ENCODE assay signal across 13 cellular contexts in genomic region chr1:215583185-215583692, GRCh38. TPM values are rescaled to one million over a fixed set of nuclear protein-coding genes. Genes with fewer than 3 reads are reported as not detected.
A peak's percentile ranks its signal among the peaks of the same experiment; 100 is the strongest.
DNase-seq lines count a peak whose midpoint lies in the region; ATAC-seq and TF ChIP-seq lines count a peak whose summit lies in the region.
"Had no signal": no experiment of that assay in that cellular context is flagged by ENCODE, and none has a peak within 500 bp of the region (broad histone marks: within the 10 kb centered on the region; RNA-seq: fewer than 3 reads in every experiment).

No MANE protein-coding gene starts in this region.

- no peak overlapping the region for H2BK5ac ChIP-seq in H9 (ENCODE audit: insufficient read length, low read length)

- H2AK5ac ChIP-seq in H9 (ENCODE audit: insufficient read length, low read length), result no peak overlapping the region

- H3K4me3 Mint-ChIP-seq in H9, result no peak overlapping the region
- H3K4me3 Mint-ChIP-seq in naive thymus-derived CD4-positive, alpha-beta T cell, result no peak overlapping the region
- H3K4me3 Mint-ChIP-seq: activated naive CD8-positive, alpha-beta T cell treated with anti-CD3 and anti-CD28 coated beads, Interleukin-2, amount 50 U/mL, for 24 hours had no signal

- peak overlapping the region in 2 of 3 experiments; percentile 89 to 91; a peak in 4 of 7 replicates for H3K27ac Mint-ChIP-seq in H9
- no peak overlapping the region for H3K27ac Mint-ChIP-seq in naive thymus-derived CD4-positive, alpha-beta T cell
- H3K27ac Mint-ChIP-seq: activated naive CD8-positive, alpha-beta T cell treated with anti-CD3 and anti-CD28 coated beads, Interleukin-2, amount 50 U/mL, for 24 hours had no signal

- intact Hi-C loops in stomach (cut with DNase I; ENCODE audit: low total_unique reads), result no loop called here
- intact Hi-C loops in naive thymus-derived CD4-positive, alpha-beta T cell (cut with micrococcal nuclease), result no loop called here

- no peak overlapping the region for H3T11ph ChIP-seq in H9 (ENCODE audit: low read length)

- no peak overlapping the region for H3K4ac ChIP-seq in H9 (ENCODE audit: low read depth, low read length)

- H3K79me2 ChIP-seq in H9 (ENCODE audit: insufficient read depth, low read length), result no peaks in the 10 kb centered on the region
- peaks cover under 1% of the 10 kb centered on the region for H3K79me2 ChIP-seq in hepatocyte

- H3K9me3 ChIP-seq in H9 (ENCODE audit: control insufficient read depth, low read depth, low read length) (no peaks in the 10 kb centered on the region), RWPE2 (ENCODE audit: severe bottlenecking) (no peaks in the 10 kb centered on the region), hepatocyte (ENCODE audit: low read depth) (no peaks in the 10 kb centered on the region), stomach (no peaks in the 10 kb centered on the region)
- no peaks in the 10 kb centered on the region for H3K9me3 ChIP-seq in naive thymus-derived CD4-positive, alpha-beta T cell (ENCODE audit: control insufficient read depth in 2 of 3, low read length in 3 of 3)

- peaks cover 9% of the 10 kb centered on the region in 2 experiments for H3K4me1 Mint-ChIP-seq in H9
- H3K4me1 Mint-ChIP-seq in naive thymus-derived CD4-positive, alpha-beta T cell, result no peaks in the 10 kb centered on the region
- H3K4me1 Mint-ChIP-seq: activated naive CD8-positive, alpha-beta T cell treated with anti-CD3 and anti-CD28 coated beads, Interleukin-2, amount 50 U/mL, for 24 hours had no signal

- H2BK120ac ChIP-seq in H9 (ENCODE audit: low read depth, low read length, poor library complexity, severe bottlenecking), result no peak overlapping the region

- CTCF ChIA-PET in naive thymus-derived CD4-positive, alpha-beta T cell (lab: Charles Lee), result no interaction called here

- no peak overlapping the region for H2BK12ac ChIP-seq in H9 (ENCODE audit: insufficient read length, low read depth, low read length)

- no peak overlapping the region for H2BK20ac ChIP-seq in H9 (ENCODE audit: low read depth, low read length, poor library complexity, severe bottlenecking)

- H2BK15ac ChIP-seq in H9 (ENCODE audit: low read depth, low read length), result no peak overlapping the region

- no peak overlapping the region for H4K5ac ChIP-seq in H9 (ENCODE audit: insufficient read length, low read depth, low read length)

- ATAC-seq in RWPE2 (ENCODE audit: low read depth), result peak; percentile 96
- ATAC-seq in naive thymus-derived CD4-positive, alpha-beta T cell, result no peak
- ATAC-seq: activated naive CD8-positive, alpha-beta T cell treated with anti-CD3 and anti-CD28 coated beads, Interleukin-2, amount 50 U/mL, for 24 hours had no signal

- H3K9me3 Mint-ChIP-seq in H9, result peaks cover 10 to 12% of the 10 kb centered on the region in 2 experiments
- peaks cover 0 to 21% (median 5%) of the 10 kb centered on the region in 11 donors for H3K9me3 Mint-ChIP-seq in naive thymus-derived CD4-positive, alpha-beta T cell

- no peak overlapping the region for H3K9ac ChIP-seq in H9 (ENCODE audit: extremely low read depth, insufficient read length, low read length)

- H3K23ac ChIP-seq in H9 (ENCODE audit: insufficient read length, low read depth, low read length), result no peak overlapping the region

- WGBS in H9 (ENCODE audit: extremely low coverage, insufficient read length, low lambda C conversion rate), result no CpG with 5 or more reads among the region's 5 CpGs
- WGBS in hepatocyte (ENCODE audit: low lambda C conversion rate, missing lambda C conversion rate), result 72% methylated on average over 5 of the region's 5 CpGs
- 39 to 69% (median 48%) methylated on average over 5 of the region's 5 CpGs for WGBS in stomach, 5 donors

- no peak overlapping the region for H3K14ac ChIP-seq in H9 (ENCODE audit: insufficient read depth, low read length)

- 0 out of 2 replicates have a peak, but pooled peaks cover 3% of the 10 kb centered on the region for H3K36me3 ChIP-seq in RWPE2 (ENCODE audit: low read depth)
- peaks cover 4% of the 10 kb centered on the region for H3K36me3 ChIP-seq in hepatocyte (replicated peaks; ENCODE audit: insufficient read depth, low read depth)
- peaks cover 8 to 79% (median 55%) of the 10 kb centered on the region in 4 donors for H3K36me3 ChIP-seq in stomach
- no peaks in the 10 kb centered on the region for H3K36me3 ChIP-seq in naive thymus-derived CD4-positive, alpha-beta T cell (ENCODE audit: control insufficient read depth in 2 of 3, insufficient read depth in 3 of 3, low read length in 3 of 3)

- POLR2A ChIA-PET in naive thymus-derived CD4-positive, alpha-beta T cell (lab: Charles Lee), result no interaction called here

- DNase-seq in H9 (peak; percentile 56), RWPE2 (ENCODE audit: low spot score) (no peak), hepatocyte (ENCODE audit: low spot score) (peak; percentile 17), stomach (peak; percentile 71), NCI-H1436 treated with DMSO at 0.1 percent for 48 hours (lab: John Stamatoyannopoulos, UW) (no peak), putamen (ENCODE audit: low spot score) (no peak), COR-L47 (lab: John Stamatoyannopoulos, UW) (no peak)
- DNase-seq in naive thymus-derived CD4-positive, alpha-beta T cell, result no peak
- DNase-seq: activated naive CD8-positive, alpha-beta T cell treated with anti-CD3 and anti-CD28 coated beads, Interleukin-2, amount 50 U/mL, for 24 hours; DMS 273 treated with DMSO at 0.1 percent for 48 hours; NCI-H146; right cardiac atrium; T-helper 9 cell had no signal

- no peak overlapping the region for H3K18ac ChIP-seq in H9 (ENCODE audit: insufficient read length, low read depth, low read length)

- no peaks in the 10 kb centered on the region for H3K9me2 ChIP-seq in hepatocyte (replicated peaks; ENCODE audit: insufficient read depth)

- no peak for TF ChIP-seq EP300 in stomach (IDR thresholded peaks at IDR 0.05)

- no peak for TF ChIP-seq POLR2A in stomach (IDR thresholded peaks at IDR 0.05)

- peaks cover 61 to 73% (median 73%) of the 10 kb centered on the region in 3 experiments for H3K36me3 Mint-ChIP-seq in H9 (ENCODE audit: insufficient read depth in 1 of 3, low read depth in 3 of 3)
- peaks cover 5 to 66% (median 41%) of the 10 kb centered on the region in 5 donors for H3K36me3 Mint-ChIP-seq in naive thymus-derived CD4-positive, alpha-beta T cell

- H3K27me3 Mint-ChIP-seq in H9 (ENCODE audit: low read depth), result no peaks in the 10 kb centered on the region
- no peaks in the 10 kb centered on the region for H3K27me3 Mint-ChIP-seq in naive thymus-derived CD4-positive, alpha-beta T cell
- H3K27me3 Mint-ChIP-seq: activated naive CD8-positive, alpha-beta T cell treated with anti-CD3 and anti-CD28 coated beads, Interleukin-2, amount 50 U/mL, for 24 hours had no signal

- no peaks in the 10 kb centered on the region for H3K27me3 ChIP-seq in H9 (ENCODE audit: insufficient read depth, low read length)
- no peaks in the 10 kb centered on the region for H3K27me3 ChIP-seq in RWPE2 (ENCODE audit: insufficient read depth, poor library complexity, severe bottlenecking)
- H3K27me3 ChIP-seq in hepatocyte, result no peaks in the 10 kb centered on the region
- no peaks in the 10 kb centered on the region for H3K27me3 ChIP-seq in stomach
- no peaks in the 10 kb centered on the region for H3K27me3 ChIP-seq in naive thymus-derived CD4-positive, alpha-beta T cell (ENCODE audit: control insufficient read depth in 2 of 2, insufficient read depth in 2 of 2, low read length in 2 of 2)

- no peak overlapping the region for H3K27ac ChIP-seq in H9 (ENCODE audit: insufficient read length, low read depth, low read length)
- peak overlapping the region; percentile 63 for H3K27ac ChIP-seq in RWPE2 (ENCODE audit: poor library complexity, severe bottlenecking)
- peak overlapping the region; percentile 74 for H3K27ac ChIP-seq in hepatocyte
- peak overlapping the region in 4 of 5 donors; percentile 54 to 70 (median 68) for H3K27ac ChIP-seq in stomach
- no peak overlapping the region for H3K27ac ChIP-seq in naive thymus-derived CD4-positive, alpha-beta T cell (ENCODE audit: low read depth, low read length)

- no peak overlapping the region for H3K4me3 ChIP-seq in RWPE2 (ENCODE audit: severe bottlenecking)
- H3K4me3 ChIP-seq in hepatocyte, result no peak overlapping the region
- H3K4me3 ChIP-seq in stomach, result no peak overlapping the region
- no peak overlapping the region for H3K4me3 ChIP-seq in naive thymus-derived CD4-positive, alpha-beta T cell (ENCODE audit: low read length)

- no peak overlapping the region for H4K8ac ChIP-seq in H9 (replicated peaks; ENCODE audit: insufficient read length, low read depth, low read length)

- H2AFZ ChIP-seq in H9 (ENCODE audit: low read length), result no peak overlapping the region
- no peak overlapping the region for H2AFZ ChIP-seq in hepatocyte

- no peaks in the 10 kb centered on the region for H3K23me2 ChIP-seq in H9 (ENCODE audit: insufficient read length, low read depth, low read length, poor library complexity, severe bottlenecking)

- H3K56ac ChIP-seq in H9 (ENCODE audit: insufficient read length, low read depth, low read length), result no peak overlapping the region

- H3K79me1 ChIP-seq in H9 (ENCODE audit: insufficient read depth, low read depth, low read length, poor library complexity, severe bottlenecking), result no peaks in the 10 kb centered on the region

- no peak for TF ChIP-seq CTCF in H9 (conservative IDR thresholded peaks at IDR 0.05)
- TF ChIP-seq CTCF in RWPE2 (IDR thresholded peaks at IDR 0.05; ENCODE audit: poor library complexity, severe bottlenecking), result no peak
- TF ChIP-seq CTCF in hepatocyte (IDR thresholded peaks at IDR 0.05; ENCODE audit: poor library complexity), result no peak
- TF ChIP-seq CTCF in stomach (IDR thresholded peaks at IDR 0.05), result no peak

- no peak overlapping the region for H3K4me2 ChIP-seq in H9 (ENCODE audit: insufficient read depth, insufficient read length, low read length)
- H3K4me2 ChIP-seq in hepatocyte, result peak overlapping the region; percentile 46

- no peaks in the 10 kb centered on the region for H4K20me1 ChIP-seq in H9 (ENCODE audit: control insufficient read depth, insufficient read depth, insufficient read length)
- no peaks in the 10 kb centered on the region for H4K20me1 ChIP-seq in hepatocyte (ENCODE audit: insufficient read depth, poor library complexity, severe bottlenecking)

- no peaks in the 10 kb centered on the region for H3K4me1 ChIP-seq in H9 (ENCODE audit: insufficient read depth, low read length)
- peaks cover 12% of the 10 kb centered on the region for H3K4me1 ChIP-seq in RWPE2 (ENCODE audit: insufficient read depth, poor library complexity, severe bottlenecking)
- H3K4me1 ChIP-seq in hepatocyte (ENCODE audit: insufficient read depth), result no peaks in the 10 kb centered on the region
- H3K4me1 ChIP-seq in stomach, result peaks cover 0 to 15% (median 9%) of the 10 kb centered on the region in 4 donors
- no peaks in the 10 kb centered on the region for H3K4me1 ChIP-seq in naive thymus-derived CD4-positive, alpha-beta T cell (ENCODE audit: control insufficient read depth in 2 of 2, insufficient read depth in 2 of 2, low read length in 2 of 2)

- H4K91ac ChIP-seq in H9 (ENCODE audit: insufficient read length, low read depth, low read length), result no peak overlapping the region

RNA-seq across cellular contexts. Expression of gene KCTD3, which starts 16.1 kb away (rescaled TPM):
- total RNA-seq in H9 (2021) (37.8 and 39.3 TPM in 2 replicates), hepatocyte (55.3 and 61.2 TPM in 2 replicates), stomach (100 to 1,000 TPM in 2 of 5 donors, 10 to 100 TPM in 3; 19.4 to 156 (median 39.3) TPM)
- polyA plus RNA-seq in hepatocyte (32.3 and 36.7 TPM in 2 replicates), stomach (10 to 100 TPM; 31.6 to 34.2 (median 32.6) TPM)
- total RNA-seq in naive thymus-derived CD4-positive, alpha-beta T cell, result 1 to 10 TPM; 3.5 to 7.4 (median 5.4) TPM
- polyA plus RNA-seq in naive thymus-derived CD4-positive, alpha-beta T cell, result 1 to 10 TPM; 1.5 to 2.2 TPM

Comparison
In these comparisons a context has a peak if more than half of its experiments do, and no peak if none do; other contexts are left out.
1. DNase-seq: peak in H9 (single experiment), hepatocyte (single experiment) and stomach (single experiment); none in RWPE2 (single experiment), NCI-H1436 treated with DMSO at 0.1 percent for 48 hours (single experiment), putamen (single experiment), COR-L47 (single experiment) and naive thymus-derived CD4-positive, alpha-beta T cell (0 of 9).
2. H3K27ac ChIP-seq: peak in RWPE2 (single experiment), hepatocyte (single experiment) and stomach (4 of 5); none in H9 (single experiment) and naive thymus-derived CD4-positive, alpha-beta T cell (single experiment).
3. H3K27ac Mint-ChIP-seq: peak in H9 (2 of 3); none in naive thymus-derived CD4-positive, alpha-beta T cell (0 of 9).